Comparison of ENCODE assay signal across 8 cellular contexts in the genomic region with DNA sequence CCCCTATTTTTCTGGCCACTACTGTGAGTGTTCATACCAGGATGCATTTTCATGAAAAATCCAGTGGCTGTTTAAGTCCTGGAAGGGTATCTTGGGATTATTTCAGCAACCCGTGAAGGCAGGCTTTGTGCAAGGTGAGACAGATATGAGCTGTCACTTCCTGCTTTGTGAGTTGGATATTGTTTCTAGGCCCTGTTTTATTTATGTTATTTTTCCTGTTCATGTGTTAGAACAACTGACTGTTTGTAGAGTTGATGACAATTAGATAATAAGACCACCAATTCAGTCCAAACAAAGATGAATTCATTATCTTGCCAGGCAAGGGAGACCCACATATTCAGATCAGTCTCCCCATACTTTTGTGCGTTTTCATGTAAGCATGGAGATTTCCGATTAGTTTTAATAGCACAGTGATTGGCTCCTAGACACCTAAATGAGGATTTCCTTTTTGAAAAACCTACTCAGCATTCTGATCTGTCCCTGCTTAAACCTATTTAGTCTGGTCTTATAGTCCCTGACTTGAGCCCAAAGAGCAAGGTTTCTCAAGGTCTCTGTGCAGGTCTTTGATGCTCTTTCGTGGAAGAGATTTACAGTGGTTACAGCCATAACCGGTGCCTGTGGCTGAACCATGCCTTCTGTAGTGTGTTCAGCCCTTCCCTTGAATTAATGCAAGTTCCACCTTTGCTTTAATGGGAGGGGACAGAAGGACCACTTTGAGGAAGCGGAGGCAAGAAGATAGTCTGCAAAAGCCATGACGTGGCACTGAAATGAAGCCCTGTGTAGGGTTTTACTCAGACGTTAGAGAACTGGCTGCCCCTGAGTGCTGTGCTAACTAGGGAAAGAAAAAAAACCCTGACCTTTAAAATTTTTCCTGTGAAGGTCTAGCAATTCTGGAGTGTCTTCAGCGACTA. TPM values are rescaled to one million over a fixed set of nuclear protein-coding genes. Genes with fewer than 3 reads are reported as not detected.
DNase-seq lines count a peak whose midpoint lies in the region; ATAC-seq and TF ChIP-seq lines count a peak whose summit lies in the region.

No MANE protein-coding gene starts in this region.

- H3K27ac ChIP-seq in left ventricle myocardium inferior (replicated peaks), result peak overlapping the region; percentile 99

- ATAC-seq in HG02610 (IDR thresholded peaks at IDR 0.05; ENCODE audit: unreplicated experiment), result no peak

- H3K4me3 ChIP-seq in left ventricle myocardium inferior, result peak overlapping the region; percentile 53

- H3K27me3 Mint-ChIP-seq in IgD-negative memory B cell, result no peaks in the 10 kb centered on the region

- H3K4me1 ChIP-seq in left ventricle myocardium inferior, result peaks cover 100% of the 10 kb centered on the region

- DNase-seq in GM10266 (ENCODE audit: extremely low spot score) (peak; percentile 34), left ventricle myocardium inferior (no peak), NAMALWA (ENCODE audit: low spot score) (no peak), posterior vena cava (ENCODE audit: low spot score) (no peak)
- peak; percentile 74 for DNase-seq in activated effector memory CD4-positive, alpha-beta T cell treated with anti-CD3 and anti-CD28 coated beads, Interleukin-2, amount 50 U/mL, for 16 hours
- DNase-seq in stimulated activated CD4-positive, alpha-beta T cell treated with anti-CD3 and anti-CD28 coated beads, Interleukin-4, amount 100 ng/mL, for 1 hour, result peak; percentile 17

- H3K27me3 ChIP-seq in left ventricle myocardium inferior (ENCODE audit: low read depth), result no peaks in the 10 kb centered on the region

- no peaks in the 10 kb centered on the region for H3K9me3 ChIP-seq in left ventricle myocardium inferior (replicated peaks)

- no peaks in the 10 kb centered on the region for H3K9me3 Mint-ChIP-seq in IgD-negative memory B cell

- peak overlapping the region; percentile 74 to 92 (median 86) for H3K4me3 Mint-ChIP-seq in IgD-negative memory B cell

- H3K36me3 Mint-ChIP-seq in IgD-negative memory B cell, result peaks cover 8% of the 10 kb centered on the region

- TF ChIP-seq CTCF in GM10266 (IDR thresholded peaks at IDR 0.05; ENCODE audit: control insufficient read depth, insufficient read depth, low read depth, missing control alignments) (no peak), left ventricle myocardium inferior (IDR thresholded peaks at IDR 0.05; ENCODE audit: borderline replicate concordance) (no peak)

- intact Hi-C loops in left ventricle myocardium inferior (cut with micrococcal nuclease) (no loop called here), posterior vena cava (cut with DNase I) (no loop called here)

- peaks cover 45 to 68% (median 49%) of the 10 kb centered on the region in 3 donors for H3K4me1 Mint-ChIP-seq in IgD-negative memory B cell

- H3K27ac Mint-ChIP-seq in IgD-negative memory B cell, result peak overlapping the region; percentile 88 to 99 (median 97)

- H3K36me3 ChIP-seq in left ventricle myocardium inferior, result peaks cover 52% of the 10 kb centered on the region

RNA-seq across cellular contexts. Expression of a gene that starts 42.8 kb away (rescaled TPM):
- polyA plus RNA-seq in IgD-negative memory B cell, result 113 TPM
- 116 TPM for total RNA-seq in left ventricle myocardium inferior
- 100 to 1,000 TPM; 101 to 125 TPM for total RNA-seq in posterior vena cava

Comparison
In these comparisons a context has a peak if more than half of its experiments do, and no peak if none do; other contexts are left out.
1. DNase-seq: peak in GM10266 (single experiment), activated effector memory CD4-positive, alpha-beta T cell treated with anti-CD3 and anti-CD28 coated beads, Interleukin-2, amount 50 U/mL, for 16 hours (single experiment) and stimulated activated CD4-positive, alpha-beta T cell treated with anti-CD3 and anti-CD28 coated beads, Interleukin-4, amount 100 ng/mL, for 1 hour (single experiment); none in left ventricle myocardium inferior (single experiment), NAMALWA (single experiment) and posterior vena cava (single experiment).